14 cellular contexts compared by ENCODE assay signal in genomic region chr9:113547501-113547900, GRCh38.
A peak's percentile ranks its signal among the peaks of the same experiment; 100 is the strongest.
DNase-seq lines count a peak whose midpoint lies in the region; ATAC-seq and TF ChIP-seq lines count a peak whose summit lies in the region.
"Had no signal": no experiment of that assay in that cellular context is flagged by ENCODE, and none has a peak within 500 bp of the region (broad histone marks: within the 10 kb centered on the region; RNA-seq: fewer than 3 reads in every experiment).

No MANE protein-coding gene starts in this region.

- H3K36me3 ChIP-seq in BLaER1 treated with 17β-estradiol and CSF1 and Interleukin-3, amounts not matched to agents 10 nM and 100 nM: no peaks in the 10 kb centered on the region

- H3K4me3 Mint-ChIP-seq in central memory CD8-positive, alpha-beta T cell: peak overlapping the region; percentile 15
- peak overlapping the region; percentile 59 for H3K4me3 Mint-ChIP-seq in neural crest cell
- H3K4me3 Mint-ChIP-seq: B cell had no signal

- H3K36me3 Mint-ChIP-seq in central memory CD8-positive, alpha-beta T cell (ENCODE audit: insufficient read depth): peaks cover 24% of the 10 kb centered on the region
- no peaks in the 10 kb centered on the region for H3K36me3 Mint-ChIP-seq in neural crest cell (ENCODE audit: low read depth)
- H3K36me3 Mint-ChIP-seq: IgD-negative memory B cell had no signal

- H3K4me1 Mint-ChIP-seq in central memory CD8-positive, alpha-beta T cell: peaks cover 70% of the 10 kb centered on the region
- peaks cover 69% of the 10 kb centered on the region for H3K4me1 Mint-ChIP-seq in neural crest cell

- H3K27me3 Mint-ChIP-seq in central memory CD8-positive, alpha-beta T cell: no peaks in the 10 kb centered on the region
- no peaks in the 10 kb centered on the region for H3K27me3 Mint-ChIP-seq in neural crest cell (ENCODE audit: low read depth)
- H3K27me3 Mint-ChIP-seq: B cell, IgD-negative memory B cell had no signal

- H3K9me3 Mint-ChIP-seq in central memory CD8-positive, alpha-beta T cell: no peaks in the 10 kb centered on the region
- H3K9me3 Mint-ChIP-seq in neural crest cell: no peaks in the 10 kb centered on the region
- H3K9me3 Mint-ChIP-seq: activated naive CD4-positive, alpha-beta T cell treated with anti-CD3 and anti-CD28 coated beads, Interleukin-2, amount 50 U/mL, for 72 hours; IgD-negative memory B cell; T-helper 2 cell treated with Interferon-gamma antibody and Interleukin-4, amounts not matched to agents 5 μg/mL and 100 μg/mL, for 36 hours had no signal

- peak overlapping the region; percentile 78 for H3K27ac Mint-ChIP-seq in central memory CD8-positive, alpha-beta T cell (ENCODE audit: low read depth)
- H3K27ac Mint-ChIP-seq in neural crest cell (ENCODE audit: unreplicated experiment): no peak overlapping the region
- H3K27ac Mint-ChIP-seq: B cell, IgD-negative memory B cell had no signal

- TF ChIP-seq CTCF in neural crest cell (conservative IDR thresholded peaks at IDR 0.05): no peak

- no peak overlapping the region for H3K4me3 ChIP-seq in BLaER1 treated with 17β-estradiol and CSF1 and Interleukin-3, amounts not matched to agents 10 nM and 100 nM

- peaks cover 19 to 37% (median 24%) of the 10 kb centered on the region in 10 experiments for H3K4me1 ChIP-seq in BLaER1 treated with 17β-estradiol and CSF1 and Interleukin-3, amounts not matched to agents 10 nM and 100 nM

- TF ChIP-seq POLR2A in GM18505 (IDR thresholded peaks at IDR 0.05; ENCODE audit: borderline replicate concordance, extremely low read depth, insufficient read depth, insufficient read length): no peak

- H3K27me3 ChIP-seq in BLaER1 treated with 17β-estradiol and CSF1 and Interleukin-3, amounts not matched to agents 10 nM and 100 nM: no peaks in the 10 kb centered on the region

- H3K9me3 ChIP-seq in BLaER1 treated with 17β-estradiol and CSF1 and Interleukin-3, amounts not matched to agents 10 nM and 100 nM (replicated peaks in 1 of 11): no peaks in the 10 kb centered on the region

- H4K20me1 ChIP-seq in BLaER1 treated with 17β-estradiol and CSF1 and Interleukin-3, amounts not matched to agents 10 nM and 100 nM: no peaks in the 10 kb centered on the region

- peak overlapping the region; percentile 75 to 97 (median 89); a peak in 20 of 22 replicates for H3K4me2 ChIP-seq in BLaER1 treated with 17β-estradiol and CSF1 and Interleukin-3, amounts not matched to agents 10 nM and 100 nM

- DNase-seq in M059J (ENCODE audit: low read depth): peak; percentile 60
- no peak for DNase-seq in central memory CD8-positive, alpha-beta T cell (ENCODE audit: low spot score in 2 of 2)
- no peak for DNase-seq in neural crest cell (ENCODE audit: low read depth, low spot score)
- no peak for DNase-seq in EL
- DNase-seq: NCI-H1436, PC-3 had no signal

- H3K27ac ChIP-seq in BLaER1 treated with 17β-estradiol and CSF1 and Interleukin-3, amounts not matched to agents 10 nM and 100 nM: peak overlapping the region in 2 of 11 experiments; percentile 64 to 67; a peak in 2 of 22 replicates

- no peak for ATAC-seq in central memory CD8-positive, alpha-beta T cell (replicated peaks; ENCODE audit: extremely low read depth, poor library complexity, severe bottlenecking)
- no peak for ATAC-seq in GM18505 (IDR thresholded peaks at IDR 0.05; ENCODE audit: unreplicated experiment)
- no peak for ATAC-seq in GM19023 (IDR thresholded peaks at IDR 0.05; ENCODE audit: unreplicated experiment)
- no peak for ATAC-seq in GM19328 (IDR thresholded peaks at IDR 0.05; ENCODE audit: unreplicated experiment)
- ATAC-seq: PC-3 had no signal

- no peak overlapping the region for H3K9ac ChIP-seq in BLaER1 treated with 17β-estradiol and CSF1 and Interleukin-3, amounts not matched to agents 10 nM and 100 nM
